24 cellular contexts compared by ENCODE assay signal in the genomic region with DNA sequence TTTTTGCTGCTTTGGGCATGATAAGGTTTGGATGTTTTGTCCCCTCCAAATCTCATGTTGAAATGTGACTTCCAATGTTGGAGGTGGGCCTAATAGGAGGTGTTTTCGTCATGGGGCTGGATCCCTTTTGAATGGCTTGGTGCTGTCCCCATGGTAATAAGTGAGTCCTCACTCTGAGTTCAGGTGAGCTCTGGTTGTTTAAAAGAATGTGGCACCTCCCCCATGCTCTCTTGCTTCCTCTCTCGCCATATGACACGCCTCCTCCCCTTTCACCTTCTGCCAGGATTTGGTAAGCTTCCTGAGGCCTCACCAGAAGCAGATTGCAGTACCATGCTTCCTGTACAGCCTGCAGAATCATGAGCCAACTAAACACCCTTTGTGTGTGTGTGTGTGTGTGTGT.
"Had no signal": no experiment of that assay in that cellular context is flagged by ENCODE, and none has a peak within 500 bp of the region (broad histone marks: within the 10 kb centered on the region; RNA-seq: fewer than 3 reads in every experiment).

No MANE protein-coding gene starts in this region.

- H3K27me3 ChIP-seq: colonic mucosa, esophagus squamous epithelium, neural progenitor cell, spleen, testis, tibial artery had no signal

- H3K4me1 ChIP-seq: colonic mucosa, esophagus squamous epithelium, lower lobe of right lung, parathyroid adenoma, prostate gland, spleen, testis, tibial artery had no signal

- H3K4me3 Mint-ChIP-seq: central memory CD8-positive, alpha-beta T cell; natural killer cell treated with Interleukin-12 subunit alpha and Interleukin-12 subunit beta and Interleukin-15 and Interleukin-18, amount 100 ng/mL, for 72 hours; neural progenitor cell; stimulated activated memory B cell treated with anti-CD40 and anti-IgM and Interleukin-4, amounts not matched to agents 10 μg/mL and 1 μg/mL and 100 μg/mL, for 72 hours; type B pancreatic cell had no signal

- H3K9me3 ChIP-seq: colonic mucosa, esophagus squamous epithelium, lower lobe of right lung, prostate gland, spleen, testis, tibial artery had no signal

- H2AFZ ChIP-seq: neural progenitor cell, parathyroid adenoma had no signal

- DNase-seq: colonic mucosa; dermis blood vessel endothelial cell; effector memory CD4-positive, alpha-beta T cell; erythroblast; esophagus squamous epithelium; foreskin melanocyte; hypothalamus; left ventricle myocardium superior; lower lobe of right lung; right cardiac atrium; spleen; stimulated activated CD4-positive, alpha-beta T cell treated with anti-CD3 and anti-CD28 coated beads, Interleukin-4, amount 100 ng/mL, for 4 hours; stimulated activated naive CD8-positive, alpha-beta T cell treated with anti-CD3 and anti-CD28 coated beads, Interleukin-15, Interleukin-2, amounts not matched to agents 100 U/mL and 50 U/mL, for 24 hours; substantia nigra; testis; tibial artery had no signal

- H3K9me3 Mint-ChIP-seq: neural progenitor cell; stimulated activated memory B cell treated with anti-CD40 and anti-IgM and Interleukin-4, amounts not matched to agents 10 μg/mL and 1 μg/mL and 100 μg/mL, for 72 hours; type B pancreatic cell had no signal

- H3K36me3 ChIP-seq: colonic mucosa, esophagus squamous epithelium, lower lobe of right lung, neural progenitor cell, prostate gland, spleen, tibial artery had no signal

- ATAC-seq: left ventricle myocardium superior; lower lobe of right lung; natural killer cell treated with Interleukin-12 subunit alpha and Interleukin-12 subunit beta and Interleukin-15 and Interleukin-18, amount 100 ng/mL, for 72 hours; right cardiac atrium; stimulated activated memory B cell treated with anti-CD40 and anti-IgM and Interleukin-4, amounts not matched to agents 10 μg/mL and 1 μg/mL and 100 μg/mL, for 72 hours; stimulated activated naive CD8-positive, alpha-beta T cell treated with anti-CD3 and anti-CD28 coated beads, Interleukin-15, Interleukin-2, amounts not matched to agents 100 U/mL and 50 U/mL, for 24 hours had no signal

- H3K27ac Mint-ChIP-seq: natural killer cell treated with Interleukin-12 subunit alpha and Interleukin-12 subunit beta and Interleukin-15 and Interleukin-18, amount 100 ng/mL, for 72 hours; neural progenitor cell; stimulated activated memory B cell treated with anti-CD40 and anti-IgM and Interleukin-4, amounts not matched to agents 10 μg/mL and 1 μg/mL and 100 μg/mL, for 72 hours; type B pancreatic cell had no signal

- H3K36me3 Mint-ChIP-seq: natural killer cell treated with Interleukin-12 subunit alpha and Interleukin-12 subunit beta and Interleukin-15 and Interleukin-18, amount 100 ng/mL, for 72 hours; neural progenitor cell; stimulated activated memory B cell treated with anti-CD40 and anti-IgM and Interleukin-4, amounts not matched to agents 10 μg/mL and 1 μg/mL and 100 μg/mL, for 72 hours; type B pancreatic cell had no signal

- H3K9ac ChIP-seq: neural progenitor cell, parathyroid adenoma had no signal

- H3K27me3 Mint-ChIP-seq: central memory CD8-positive, alpha-beta T cell; stimulated activated memory B cell treated with anti-CD40 and anti-IgM and Interleukin-4, amounts not matched to agents 10 μg/mL and 1 μg/mL and 100 μg/mL, for 72 hours had no signal

- H3K4me3 ChIP-seq: colonic mucosa, esophagus squamous epithelium, lower lobe of right lung, neural progenitor cell, prostate gland, skin epidermis, spleen, testis, tibial artery had no signal

- H3K4me2 ChIP-seq: neural progenitor cell had no signal

- H3K4me1 Mint-ChIP-seq: central memory CD8-positive, alpha-beta T cell; stimulated activated memory B cell treated with anti-CD40 and anti-IgM and Interleukin-4, amounts not matched to agents 10 μg/mL and 1 μg/mL and 100 μg/mL, for 72 hours had no signal

- H3K79me2 ChIP-seq: parathyroid adenoma had no signal

- H3K27ac ChIP-seq: colonic mucosa, esophagus squamous epithelium, lower lobe of right lung, neural progenitor cell, parathyroid adenoma, prostate gland, skin epidermis, spleen, testis, tibial artery had no signal
